ENCODE assay signal across 23 cellular contexts in genomic region chr4:1086011-1086410, GRCh38. TPM values are rescaled to one million over a fixed set of nuclear protein-coding genes. Genes with fewer than 3 reads are reported as not detected.
"Had no signal": no experiment of that assay in that cellular context is flagged by ENCODE, and none has a peak within 500 bp of the region (broad histone marks: within the 10 kb centered on the region; RNA-seq: fewer than 3 reads in every experiment).

No MANE protein-coding gene starts in this region.

- H3K4me3 ChIP-seq: colonic mucosa, neural progenitor cell, prostate gland, right atrium auricular region, smooth muscle cell, testis, tibial artery, upper lobe of left lung had no signal

- ATAC-seq: left lobe of liver; naive thymus-derived CD8-positive, alpha-beta T cell; sciatic nerve; stimulated activated memory B cell treated with anti-CD40 and anti-IgM and Interleukin-4, amounts not matched to agents 10 μg/mL and 1 μg/mL and 100 μg/mL, for 72 hours; stimulated activated naive CD8-positive, alpha-beta T cell treated with anti-CD3 and anti-CD28 coated beads, Interleukin-15, Interleukin-2, amounts not matched to agents 100 U/mL and 50 U/mL, for 24 hours had no signal

- H3K4me3 Mint-ChIP-seq: dendritic cell treated with granulocyte-macrophage colony-stimulating factor and Interleukin-4, amounts not matched to agents 40 ng/mL and 50 ng/mL, for 4 days; neural progenitor cell; stimulated activated memory B cell treated with anti-CD40 and anti-IgM and Interleukin-4, amounts not matched to agents 10 μg/mL and 1 μg/mL and 100 μg/mL, for 72 hours had no signal

- H3K27ac ChIP-seq: colonic mucosa, neural progenitor cell, parathyroid adenoma, prostate gland, right atrium auricular region, testis, tibial artery, upper lobe of left lung had no signal

- H3K27ac Mint-ChIP-seq: dendritic cell treated with granulocyte-macrophage colony-stimulating factor and Interleukin-4, amounts not matched to agents 40 ng/mL and 50 ng/mL, for 4 days; neural progenitor cell; stimulated activated memory B cell treated with anti-CD40 and anti-IgM and Interleukin-4, amounts not matched to agents 10 μg/mL and 1 μg/mL and 100 μg/mL, for 72 hours had no signal

- H3K27me3 ChIP-seq: colonic mucosa, right atrium auricular region, testis, upper lobe of left lung had no signal

- H3K79me2 ChIP-seq: parathyroid adenoma had no signal

- H3K4me1 ChIP-seq: colonic mucosa, neural progenitor cell, prostate gland, right atrium auricular region, testis had no signal

- H2AFZ ChIP-seq: neural progenitor cell, parathyroid adenoma had no signal

- H3K9ac ChIP-seq: neural progenitor cell, parathyroid adenoma had no signal

- H3K4me2 ChIP-seq: neural progenitor cell, smooth muscle cell had no signal

- H3K9me3 ChIP-seq: colonic mucosa, prostate gland, right atrium auricular region, testis had no signal

- H3K36me3 ChIP-seq: colonic mucosa, neural progenitor cell, prostate gland, right atrium auricular region, tibial artery, upper lobe of left lung had no signal

- DNase-seq: central memory CD4-positive, alpha-beta T cell; colonic mucosa; kidney; mesenchymal stem cell; naive thymus-derived CD8-positive, alpha-beta T cell; stimulated activated CD4-positive, alpha-beta T cell treated with anti-CD3 and anti-CD28 coated beads, Interleukin-12 subunit alpha, Interleukin-12 subunit beta, amount 100 ng/mL, for 4 hours; stimulated activated CD4-positive, alpha-beta T cell treated with anti-CD3 and anti-CD28 coated beads, Interleukin-2, amount 100 ng/mL, for 24 hours; stimulated activated CD4-positive, alpha-beta T cell treated with anti-CD3 and anti-CD28 coated beads, Interleukin-4, amount 100 ng/mL, for 24 hours; stimulated activated naive CD8-positive, alpha-beta T cell treated with anti-CD3 and anti-CD28 coated beads, Interleukin-15, Interleukin-2, amounts not matched to agents 100 U/mL and 50 U/mL, for 24 hours; substantia nigra; testis; tibial artery; upper lobe of left lung had no signal

RNA-seq across cellular contexts. Expression of gene RNF212, which starts 27.4 kb away (rescaled TPM):
- total RNA-seq: myocyte had no signal
